ENCODE assay signal across 17 cellular contexts in the genomic region with DNA sequence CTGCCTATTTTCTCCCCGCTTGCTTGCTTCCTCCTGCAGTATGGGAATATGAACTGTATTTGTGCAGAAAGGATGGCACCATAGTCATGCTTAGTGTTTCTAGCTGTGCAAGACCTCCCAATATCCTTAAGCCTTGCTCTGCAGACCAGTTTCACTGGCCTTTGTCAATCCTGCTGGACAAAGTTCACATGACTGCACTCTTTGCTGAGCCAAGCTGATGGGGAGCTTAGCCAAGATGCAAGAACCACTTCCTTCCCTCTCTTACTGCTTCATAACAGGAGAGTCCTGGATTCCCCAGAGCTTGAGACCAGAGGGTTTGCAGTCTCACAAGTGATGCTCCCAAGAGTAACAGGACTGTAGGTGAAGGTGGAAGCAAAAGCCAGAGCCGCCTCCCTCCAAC. TPM values are rescaled to one million over a fixed set of nuclear protein-coding genes. Genes with fewer than 3 reads are reported as not detected.
DNase-seq lines count a peak whose midpoint lies in the region; TF ChIP-seq lines count a peak whose summit lies in the region.
"Had no signal": no experiment of that assay in that cellular context is flagged by ENCODE, and none has a peak within 500 bp of the region (broad histone marks: within the 10 kb centered on the region; RNA-seq: fewer than 3 reads in every experiment).

No MANE protein-coding gene starts in this region.

- intact Hi-C loops in posterior vena cava (cut with DNase I) (no loop called here), Caco-2 (cut with micrococcal nuclease; ENCODE audit: unreplicated experiment) (no loop called here)

- H3K36me3 Mint-ChIP-seq in Caco-2 (ENCODE audit: insufficient read depth, unreplicated experiment), result no peaks in the 10 kb centered on the region

- CTCF ChIA-PET in Caco-2 (lab: Charles Lee), result interaction anchor here (1.5 kb wide), 1 partner anchor 9 kb away, joined by 12 read pairs; no protein-coding TSS in a partner anchor

- peak overlapping the region; percentile 8 for H3K27ac ChIP-seq in angular gyrus (ENCODE audit: low read depth, low read length)

- no peaks in the 10 kb centered on the region for H3K9me3 ChIP-seq in Caco-2
- H3K9me3 ChIP-seq: BE2C had no signal

- H3K4me1 Mint-ChIP-seq in Caco-2 (ENCODE audit: low read depth, unreplicated experiment), result peaks cover 9% of the 10 kb centered on the region

- H3K27me3 ChIP-seq in Caco-2 (replicated peaks; ENCODE audit: control insufficient read depth, insufficient read depth, low read length), result no peaks in the 10 kb centered on the region
- H3K27me3 ChIP-seq: BE2C had no signal

- no peak for TF ChIP-seq CTCF in fibroblast of the aortic adventitia (IDR thresholded peaks at IDR 0.05; ENCODE audit: insufficient read depth, low read length)
- TF ChIP-seq CTCF in Caco-2 (IDR thresholded peaks at IDR 0.05; ENCODE audit: insufficient read depth in 1 of 2, low read depth in 1 of 2, low read length in 1 of 2, severe bottlenecking in 1 of 2, unreplicated experiment in 1 of 2), result no peak

- POLR2A ChIA-PET in Caco-2 (lab: Charles Lee), result no interaction called here

- peaks cover 8% of the 10 kb centered on the region for H3K4me1 ChIP-seq in Caco-2

- peaks cover 2% of the 10 kb centered on the region for H3K27me3 Mint-ChIP-seq in Caco-2 (ENCODE audit: insufficient read depth, unreplicated experiment)

- BruUV-seq in Caco-2 (replicated peaks; lab: Mats Ljungman, UMichigan), result no TSS peak

- H3K36me3 ChIP-seq in Caco-2 (ENCODE audit: control insufficient read depth, insufficient read depth, low read length), result no peaks in the 10 kb centered on the region

- no peak overlapping the region for H3K4me3 ChIP-seq in fibroblast of the aortic adventitia (ENCODE audit: low read depth, low read length)
- H3K4me3 ChIP-seq in Caco-2 (ENCODE audit: low read depth, low read length), result no peak overlapping the region

- DNase-seq in CD1c-positive myeloid dendritic cell (ENCODE audit: extremely low spot score) (peak; percentile 8), fibroblast of the aortic adventitia (ENCODE audit: low read depth) (peak; percentile 46), pons (ENCODE audit: low spot score) (peak; percentile 61), posterior vena cava (ENCODE audit: low spot score) (no peak), iPS-NIHi7 (ENCODE audit: extremely low spot score) (no peak), Caco-2 (no peak)
- DNase-seq: ACHN; BE2C; CD8-positive, alpha-beta memory T cell; GOT3; NCI-H1105; NCI-H1694 treated with DMSO at 0.1 percent for 48 hours; NCI-H345; NCI-H69; NK-92 treated with Interleukin-12 subunit alpha and Interleukin-12 subunit beta, amount 100 ng/mL, for 24 hours had no signal

- H3K27ac Mint-ChIP-seq in Caco-2 (ENCODE audit: unreplicated experiment), result no peak overlapping the region
- H3K27ac Mint-ChIP-seq: CD8-positive, alpha-beta memory T cell had no signal

- no peak overlapping the region for H3K4me3 Mint-ChIP-seq in Caco-2 (ENCODE audit: unreplicated experiment)
- H3K4me3 Mint-ChIP-seq: CD8-positive, alpha-beta memory T cell had no signal

- H3K9me3 Mint-ChIP-seq in Caco-2 (ENCODE audit: unreplicated experiment), result no peaks in the 10 kb centered on the region
- H3K9me3 Mint-ChIP-seq: CD8-positive, alpha-beta memory T cell had no signal

RNA-seq across cellular contexts. Expression of gene ASIC1, which starts 3.8 kb away (rescaled TPM):
- total RNA-seq in fibroblast of the aortic adventitia (ENCODE audit: low replicate concordance) (4.9 and 5.2 TPM in 2 replicates), posterior vena cava (1 to 10 TPM; 2.5 to 4.2 TPM), Caco-2 (2022) (15.6 and 17.8 TPM in 2 replicates)
- total RNA-seq: Daoy had no signal

RNA-seq across cellular contexts. Expression of gene SMARCD1, which starts 24.0 kb away (rescaled TPM):
- total RNA-seq in fibroblast of the aortic adventitia (ENCODE audit: low replicate concordance) (33.4 and 49.0 TPM in 2 replicates), posterior vena cava (10 to 100 TPM; 27.9 to 33.0 TPM), Caco-2 (2022) (142 and 158 TPM in 2 replicates)

RNA-seq across cellular contexts. Expression of gene RACGAP1, which starts 35.9 kb away (rescaled TPM):
- total RNA-seq in fibroblast of the aortic adventitia (ENCODE audit: low replicate concordance) (18.6 and 88.1 TPM in 2 replicates), posterior vena cava (10 to 100 TPM in 1 of 2 donors, 1 to 10 TPM in 1; 9.9 to 10.5 TPM), Caco-2 (2022) (122 and 131 TPM in 2 replicates)

RNA-seq across cellular contexts. Expression of gene GPD1, which starts 42.6 kb away (rescaled TPM):
- 0.36 TPM in 1 of 2 replicates, not detected in the other for total RNA-seq in fibroblast of the aortic adventitia (ENCODE audit: low replicate concordance)
- 1 to 10 TPM; 1.5 to 4.5 TPM for total RNA-seq in posterior vena cava
- total RNA-seq in Caco-2 (2022), result 1.5 and 1.9 TPM in 2 replicates

RNA-seq across cellular contexts. Expression of gene COX14, which starts 50.9 kb away (rescaled TPM):
- total RNA-seq in fibroblast of the aortic adventitia (ENCODE audit: low replicate concordance) (12.5 and 36.4 TPM in 2 replicates), posterior vena cava (10 to 100 TPM; 44.7 to 54.3 TPM), Caco-2 (2022) (85.0 and 86.3 TPM in 2 replicates)

Comparison
In these comparisons a context has a peak if more than half of its experiments do, and no peak if none do; other contexts are left out.
1. DNase-seq: peak in CD1c-positive myeloid dendritic cell (single experiment), fibroblast of the aortic adventitia (single experiment) and pons (single experiment); none in posterior vena cava (single experiment), iPS-NIHi7 (single experiment) and Caco-2 (0 of 2).